Comparison of ENCODE assay signal across 9 cellular contexts in genomic region chr2:43387092-43388062, GRCh38.
DNase-seq lines count a peak whose midpoint lies in the region; ATAC-seq lines count a peak whose summit lies in the region.
"Had no signal": no experiment of that assay in that cellular context is flagged by ENCODE, and none has a peak within 500 bp of the region (broad histone marks: within the 10 kb centered on the region; RNA-seq: fewer than 3 reads in every experiment).

No MANE protein-coding gene starts in this region.

- no peak overlapping the region for H3K4ac ChIP-seq in neuronal stem cell (ENCODE audit: low read length)

- peaks cover 0 to 33% (median 6%) of the 10 kb centered on the region in 10 experiments; a peak in 12 of 20 replicates for H3K4me1 ChIP-seq in BLaER1 treated with 17β-estradiol and CSF1 and Interleukin-3, amounts not matched to agents 10 nM and 100 nM
- H3K4me1 ChIP-seq in neuronal stem cell (ENCODE audit: control insufficient read depth in 2 of 2, insufficient read depth in 1 of 2, low read depth in 1 of 2, low read length in 2 of 2), result no peaks in the 10 kb centered on the region

- H3K27me3 ChIP-seq in BLaER1 treated with 17β-estradiol and CSF1 and Interleukin-3, amounts not matched to agents 10 nM and 100 nM, result no peaks in the 10 kb centered on the region
- no peaks in the 10 kb centered on the region for H3K27me3 ChIP-seq in neuronal stem cell (ENCODE audit: control insufficient read depth in 3 of 3, insufficient read depth in 3 of 3, low read depth in 1 of 3, low read length in 3 of 3)

- ATAC-seq in GM19452 (IDR thresholded peaks at IDR 0.05; ENCODE audit: unreplicated experiment) (peak; percentile 80), HG03442 (IDR thresholded peaks at IDR 0.05; ENCODE audit: unreplicated experiment) (peak; percentile 77), esophagus mucosa (peak; percentile 80)

- H2BK5ac ChIP-seq in neuronal stem cell (ENCODE audit: low read length), result no peak overlapping the region

- no peaks in the 10 kb centered on the region; a peak in 1 of 22 replicates for H3K9me3 ChIP-seq in BLaER1 treated with 17β-estradiol and CSF1 and Interleukin-3, amounts not matched to agents 10 nM and 100 nM (replicated peaks in 1 of 11)
- no peaks in the 10 kb centered on the region for H3K9me3 ChIP-seq in neuronal stem cell (replicated peaks in 1 of 2; ENCODE audit: control insufficient read depth in 2 of 2, insufficient read depth in 1 of 2, low read depth in 1 of 2, low read length in 2 of 2)

- no peak overlapping the region for H3K9ac ChIP-seq in BLaER1 treated with 17β-estradiol and CSF1 and Interleukin-3, amounts not matched to agents 10 nM and 100 nM
- no peak overlapping the region for H3K9ac ChIP-seq in neuronal stem cell (ENCODE audit: low read depth, low read length, poor library complexity)

- H3K4me2 ChIP-seq in BLaER1 treated with 17β-estradiol and CSF1 and Interleukin-3, amounts not matched to agents 10 nM and 100 nM, result peak overlapping the region in 9 of 11 experiments; percentile 6 to 34 (median 13); a peak in 9 of 22 replicates
- no peak overlapping the region for H3K4me2 ChIP-seq in neuronal stem cell (ENCODE audit: insufficient read depth, low read length, poor library complexity, severe bottlenecking)

- no peak overlapping the region for H3K23ac ChIP-seq in neuronal stem cell (ENCODE audit: low read depth, low read length, poor library complexity)

- H2AFZ ChIP-seq in neuronal stem cell (ENCODE audit: low read length), result no peak overlapping the region

- H2BK12ac ChIP-seq in neuronal stem cell (ENCODE audit: low read length), result no peak overlapping the region

- H3K79me1 ChIP-seq in neuronal stem cell (ENCODE audit: low read depth, low read length), result no peaks in the 10 kb centered on the region

- no peak for DNase-seq in NCI-H146 treated with DMSO at 0.1 percent for 48 hours (lab: John Stamatoyannopoulos, UW; ENCODE audit: unreplicated experiment)
- DNase-seq in neuronal stem cell (ENCODE audit: low spot score), result no peak
- DNase-seq in SHP77 treated with DMSO at 0.1 percent for 48 hours (lab: John Stamatoyannopoulos, UW), result no peak
- DNase-seq in activated effector memory CD4-positive, alpha-beta T cell treated with Interleukin-2 at 50 U/mL for 16 hours, result no peak

- no peak overlapping the region for H2BK120ac ChIP-seq in neuronal stem cell (ENCODE audit: low read depth, low read length)

- no peak overlapping the region for H3K14ac ChIP-seq in neuronal stem cell (ENCODE audit: low read length)

- H3K27ac ChIP-seq in BLaER1 treated with 17β-estradiol and CSF1 and Interleukin-3, amounts not matched to agents 10 nM and 100 nM, result no peak overlapping the region; a peak in 1 of 22 replicates
- no peak overlapping the region for H3K27ac ChIP-seq in neuronal stem cell (replicated peaks; ENCODE audit: low read length)

- no peak overlapping the region for H4K8ac ChIP-seq in neuronal stem cell (ENCODE audit: low read depth, low read length)

- WGBS in neuronal stem cell (ENCODE audit: extremely low coverage in 2 of 2, insufficient read length in 2 of 2, insufficient replicate concordance in 1 of 2), 2 donors, result no CpG with 5 or more reads among the region's 7 CpGs

- H3K36me3 ChIP-seq in BLaER1 treated with 17β-estradiol and CSF1 and Interleukin-3, amounts not matched to agents 10 nM and 100 nM, result peaks cover 0 to 10% (median 2%) of the 10 kb centered on the region in 11 experiments; a peak in 12 of 22 replicates
- H3K36me3 ChIP-seq in neuronal stem cell (replicated peaks in 1 of 2; ENCODE audit: control insufficient read depth in 2 of 2, insufficient read depth in 2 of 2, low read length in 2 of 2), result no peaks in the 10 kb centered on the region

- H2BK15ac ChIP-seq in neuronal stem cell (ENCODE audit: low read length), result no peak overlapping the region

- no peaks in the 10 kb centered on the region for H4K20me1 ChIP-seq in BLaER1 treated with 17β-estradiol and CSF1 and Interleukin-3, amounts not matched to agents 10 nM and 100 nM

- H4K91ac ChIP-seq in neuronal stem cell (ENCODE audit: low read depth, low read length, poor library complexity), result no peak overlapping the region

- H3K4me3 ChIP-seq in BLaER1 treated with 17β-estradiol and CSF1 and Interleukin-3, amounts not matched to agents 10 nM and 100 nM, result no peak overlapping the region
- no peak overlapping the region for H3K4me3 ChIP-seq in neuronal stem cell (ENCODE audit: low read length in 2 of 2)
- H3K4me3 ChIP-seq: skin epidermis had no signal

- H2AK5ac ChIP-seq in neuronal stem cell (ENCODE audit: low read depth, low read length), result no peak overlapping the region

- no peak overlapping the region for H3K18ac ChIP-seq in neuronal stem cell (ENCODE audit: low read length)
